8 cellular contexts compared by ENCODE assay signal in the genomic region with DNA sequence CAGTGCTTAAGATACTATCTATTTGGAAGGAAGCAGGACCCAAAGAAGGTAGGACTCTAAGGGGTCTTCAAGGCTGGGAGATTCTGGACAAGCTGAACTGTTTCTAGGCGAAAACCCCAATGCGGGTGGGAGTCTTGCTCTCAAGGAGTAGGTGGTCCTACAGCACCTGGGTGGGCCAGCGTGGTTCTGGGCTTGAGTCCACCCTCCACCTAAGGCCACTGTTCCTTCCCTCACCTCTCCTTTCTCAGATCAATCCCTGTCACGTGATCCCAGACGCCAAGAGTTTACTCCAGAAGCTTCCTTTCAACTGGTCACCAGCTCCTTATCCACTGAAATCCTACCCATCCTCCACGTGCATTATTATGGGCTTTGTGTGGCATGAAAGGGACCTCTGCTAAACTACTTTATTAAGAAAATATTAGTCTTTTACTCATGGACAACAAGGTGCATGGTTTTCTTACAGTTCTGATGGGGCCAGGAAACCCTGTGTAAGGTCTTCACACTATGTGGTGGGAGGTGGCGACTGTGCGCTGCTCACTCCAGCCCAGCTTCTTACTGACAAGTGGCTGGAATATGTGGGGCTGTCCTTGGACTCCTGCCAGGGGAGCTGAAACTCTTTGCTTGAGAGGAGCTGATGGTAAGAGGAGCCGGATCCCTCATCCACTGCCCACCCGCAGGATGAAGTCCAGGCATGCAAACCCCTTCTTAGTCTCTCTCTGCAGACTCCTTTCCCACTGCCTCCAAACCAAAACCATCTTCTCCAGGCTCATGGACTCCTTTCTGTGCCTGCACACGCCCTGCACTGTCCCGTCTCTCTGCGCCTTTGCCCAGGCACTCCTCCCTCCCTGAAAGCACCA. TPM values are rescaled to one million over a fixed set of nuclear protein-coding genes. Genes with fewer than 3 reads are reported as not detected.
DNase-seq lines count a peak whose midpoint lies in the region; ATAC-seq, FAIRE-seq and TF ChIP-seq lines count a peak whose summit lies in the region.

No MANE protein-coding gene starts in this region.

- H3K27me3 Mint-ChIP-seq in GM23338 (ENCODE audit: insufficient read depth, low read depth, poor library complexity), result peaks cover 17% of the 10 kb centered on the region
- H3K27me3 Mint-ChIP-seq in natural killer cell treated with Interleukin-12 subunit alpha and Interleukin-12 subunit beta and Interleukin-15 and Interleukin-18, amount 100 ng/mL, for 72 hours, result no peaks in the 10 kb centered on the region

- H3K4me3 ChIP-seq in A549, result peak overlapping the region; percentile 100
- H3K4me3 ChIP-seq in GM23338, result peak overlapping the region; percentile 83
- H3K4me3 ChIP-seq in SK-N-MC, result peak overlapping the region; percentile 80
- H3K4me3 ChIP-seq in esophagus muscularis mucosa, result peak overlapping the region; percentile 82 to 95 (median 88)

- peaks cover 32% of the 10 kb centered on the region for H3K36me3 Mint-ChIP-seq in GM23338 (ENCODE audit: low read depth)
- peaks cover 5% of the 10 kb centered on the region for H3K36me3 Mint-ChIP-seq in natural killer cell treated with Interleukin-12 subunit alpha and Interleukin-12 subunit beta and Interleukin-15 and Interleukin-18, amount 100 ng/mL, for 72 hours

- TF ChIP-seq RAD21 in A549 (conservative IDR thresholded peaks at IDR 0.05 in 1 of 2, IDR thresholded peaks at IDR 0.05 in 1 of 2), result no peak

- H2AFZ ChIP-seq in GM23338, result no peak overlapping the region

- peaks cover 24% of the 10 kb centered on the region for H3K27me3 ChIP-seq in GM23338 (ENCODE audit: insufficient read depth)
- no peaks in the 10 kb centered on the region for H3K27me3 ChIP-seq in esophagus muscularis mucosa

- H3K4me1 ChIP-seq in A549 (peaks cover 19% of the 10 kb centered on the region), GM23338 (ENCODE audit: insufficient read depth) (no peaks in the 10 kb centered on the region), esophagus muscularis mucosa (peaks cover 18 to 32% (median 31%) of the 10 kb centered on the region in 4 donors)

- peak overlapping the region; percentile 83 for H3K4me2 ChIP-seq in A549
- H3K4me2 ChIP-seq in GM23338, result peak overlapping the region; percentile 94

- FAIRE-seq in A549 (lab: Jason Lieb, UNC), result no peak

- H3F3A ChIP-seq in GM23338 (replicated peaks; ENCODE audit: low read depth), result no peaks in the 10 kb centered on the region

- peak overlapping the region; percentile 95 for H3K4me3 Mint-ChIP-seq in GM23338
- peak overlapping the region; percentile 98 for H3K4me3 Mint-ChIP-seq in natural killer cell treated with Interleukin-12 subunit alpha and Interleukin-12 subunit beta and Interleukin-15 and Interleukin-18, amount 100 ng/mL, for 72 hours

- no peaks in the 10 kb centered on the region for H3K9me3 ChIP-seq in A549
- no peaks in the 10 kb centered on the region for H3K9me3 ChIP-seq in SK-N-MC (ENCODE audit: low read depth, low read length)
- no peaks in the 10 kb centered on the region for H3K9me3 ChIP-seq in esophagus muscularis mucosa

- WGBS in A549 (ENCODE audit: missing lambda C conversion rate), result 43% methylated on average over 13 of the region's 13 CpGs
- WGBS in esophagus muscularis mucosa, result 31% methylated on average over 13 of the region's 13 CpGs

- POLR2A ChIA-PET in A549 (lab: Yijun Ruan, JAX), result interaction anchor here (0.6 to 2.2 kb wide), 5 partner anchors 14 to 234 kb away, joined by 3 to 10 read pairs (median 4); partner anchors contain the start of genes ZNF777 and ZNF783

- ATAC-seq in A549, result peak; percentile 12 to 64; a peak in 4 of 6 replicates
- ATAC-seq in GM23338, result no peak
- ATAC-seq in natural killer cell treated with Interleukin-12 subunit alpha and Interleukin-12 subunit beta and Interleukin-15 and Interleukin-18, amount 100 ng/mL, for 72 hours, result no peak

- DNase-seq in A549 (ENCODE audit: low read depth in 1 of 2, low spot score in 1 of 2) (peak in 1 of 2 experiments; percentile 68), GM23338 (ENCODE audit: low spot score) (no peak), SK-N-MC (ENCODE audit: low read depth, low spot score) (no peak), esophagus muscularis mucosa (ENCODE audit: extremely low spot score) (no peak), NCI-H1694 treated with DMSO at 0.1 percent for 48 hours (lab: John Stamatoyannopoulos, UW) (no peak)
- no peak for DNase-seq in natural killer cell treated with Interleukin-12 subunit alpha and Interleukin-12 subunit beta and Interleukin-15 and Interleukin-18, amount 100 ng/mL, for 72 hours (ENCODE audit: low spot score)
- DNase-seq in stimulated activated naive CD4-positive, alpha-beta T cell treated with Interleukin-2 at 50 U/mL for 16 hours (lab: John Stamatoyannopoulos, UW), result no peak
- no peak for DNase-seq in NK-92 treated with Interleukin-12 subunit alpha and Interleukin-12 subunit beta, amount 100 ng/mL, for 24 hours (lab: John Stamatoyannopoulos, UW)

- H4K20me1 ChIP-seq in GM23338 (replicated peaks; ENCODE audit: insufficient read depth), result peaks cover 7% of the 10 kb centered on the region; the same call in 1 of the 2 replicates

- no peak for TF ChIP-seq CTCF in A549 (IDR thresholded peaks at IDR 0.05)
- TF ChIP-seq CTCF in GM23338 (conservative IDR thresholded peaks at IDR 0.05; ENCODE audit: low read depth in 2 of 2), result no peak
- no peak for TF ChIP-seq CTCF in esophagus muscularis mucosa (IDR thresholded peaks at IDR 0.05)

- intact Hi-C loops in esophagus muscularis mucosa (cut with DNase I), result loop anchor here (5.0 kb wide), 2 partner anchors 74 to 131 kb away; no protein-coding TSS in a partner anchor

- no peak for TF ChIP-seq EP300 in A549 (IDR thresholded peaks at IDR 0.05)
- TF ChIP-seq EP300 in esophagus muscularis mucosa (IDR thresholded peaks at IDR 0.05), result no peak

- H3K4me1 Mint-ChIP-seq in GM23338, result peaks cover 13% of the 10 kb centered on the region
- peaks cover 31 to 34% of the 10 kb centered on the region in 2 donors for H3K4me1 Mint-ChIP-seq in natural killer cell treated with Interleukin-12 subunit alpha and Interleukin-12 subunit beta and Interleukin-15 and Interleukin-18, amount 100 ng/mL, for 72 hours (ENCODE audit: low read depth in 2 of 2)

- peak overlapping the region; percentile 37 for H3K9ac ChIP-seq in SK-N-MC (ENCODE audit: insufficient read length)

- CTCF ChIA-PET in A549 (lab: Yijun Ruan, JAX), result interaction anchor here (1.0 to 2.9 kb wide), 9 partner anchors 9 to 186 kb away, joined by 3 to 11 read pairs (median 4); no protein-coding TSS in a partner anchor

- peaks cover 16% of the 10 kb centered on the region for H3K79me2 ChIP-seq in GM23338 (replicated peaks; ENCODE audit: insufficient read depth)

- H3K27ac ChIP-seq in A549 (peak overlapping the region; percentile 99 to 100), GM23338 (ENCODE audit: low read depth) (no peak overlapping the region), SK-N-MC (no peak overlapping the region), esophagus muscularis mucosa (replicated peaks in 1 of 4) (peak overlapping the region; percentile 91 to 94 (median 94))

- H3K36me3 ChIP-seq in GM23338 (ENCODE audit: insufficient read depth) (peaks cover 10% of the 10 kb centered on the region; the same call in 1 of the 2 replicates), SK-N-MC (ENCODE audit: insufficient read depth, low read length) (peaks cover 25% of the 10 kb centered on the region; the same call in 1 of the 2 replicates), esophagus muscularis mucosa (peaks cover 32 to 35% (median 32%) of the 10 kb centered on the region in 4 donors)

- H3K9me3 Mint-ChIP-seq in GM23338, result no peaks in the 10 kb centered on the region
- no peaks in the 10 kb centered on the region for H3K9me3 Mint-ChIP-seq in natural killer cell treated with Interleukin-12 subunit alpha and Interleukin-12 subunit beta and Interleukin-15 and Interleukin-18, amount 100 ng/mL, for 72 hours

- TF ChIP-seq POLR2A in A549 (IDR thresholded peaks at IDR 0.05; ENCODE audit: low read length), result no peak
- TF ChIP-seq POLR2A in esophagus muscularis mucosa (IDR thresholded peaks at IDR 0.05; ENCODE audit: low read depth), result no peak

- no peak overlapping the region for H3K27ac Mint-ChIP-seq in GM23338
- peak overlapping the region; percentile 90 to 92 for H3K27ac Mint-ChIP-seq in natural killer cell treated with Interleukin-12 subunit alpha and Interleukin-12 subunit beta and Interleukin-15 and Interleukin-18, amount 100 ng/mL, for 72 hours

- H3K9me2 ChIP-seq in GM23338 (ENCODE audit: insufficient read depth), result no peaks in the 10 kb centered on the region

TF ChIP-seq in GM23338, 12 proteins besides CTCF, POLR2A, EP300 and RAD21 (continues in another document):
- TF ChIP-seq, protein P1, sequence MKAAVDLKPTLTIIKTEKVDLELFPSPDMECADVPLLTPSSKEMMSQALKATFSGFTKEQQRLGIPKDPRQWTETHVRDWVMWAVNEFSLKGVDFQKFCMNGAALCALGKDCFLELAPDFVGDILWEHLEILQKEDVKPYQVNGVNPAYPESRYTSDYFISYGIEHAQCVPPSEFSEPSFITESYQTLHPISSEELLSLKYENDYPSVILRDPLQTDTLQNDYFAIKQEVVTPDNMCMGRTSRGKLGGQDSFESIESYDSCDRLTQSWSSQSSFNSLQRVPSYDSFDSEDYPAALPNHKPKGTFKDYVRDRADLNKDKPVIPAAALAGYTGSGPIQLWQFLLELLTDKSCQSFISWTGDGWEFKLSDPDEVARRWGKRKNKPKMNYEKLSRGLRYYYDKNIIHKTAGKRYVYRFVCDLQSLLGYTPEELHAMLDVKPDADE (IDR thresholded peaks at IDR 0.05), result no peak

RNA-seq across cellular contexts. Expression of gene ZNF746, which starts 1.6 kb away (rescaled TPM):
- 6.8 and 7.2 TPM in 2 replicates for polyA plus RNA-seq in A549 (2011; rRNA removed)
- polyA plus RNA-seq in A549 (2012; cell fraction: cytosol; rRNA removed), result 10.3 and 13.7 TPM in 2 replicates
- polyA plus RNA-seq in A549 (2012; cell fraction: nucleus; rRNA removed), result 33.6 and 47.5 TPM in 2 replicates
- polyA plus RNA-seq in A549 (2017; fragmentation: RNase III; extraction: RNeasy Plus Mini Kit Qiagen cat#74134 plus additional on column Dnase treatment), result 10.6 to 10.7 TPM (median 10.7 TPM) in 3 replicates
- polyA minus RNA-seq in A549 (2011; rRNA and poly(A)+ RNA removed), result 12.0 and 19.7 TPM in 2 replicates
- total RNA-seq in GM23338 (2014; rRNA removed; shearing (Covaris generic)), result 12.9 and 18.6 TPM in 2 replicates
- 10.0 and 12.9 TPM in 2 replicates for polyA plus RNA-seq in GM23338 (2016; fragmentation: Nextera tagmentation; extraction: Ambion mirVana)
- total RNA-seq in esophagus muscularis mucosa, result 10 to 100 TPM; 20.9 to 28.7 (median 27.9) TPM
- 10 to 100 TPM; 27.2 to 39.2 TPM for total RNA-seq in natural killer cell treated with Interleukin-12 subunit alpha and Interleukin-12 subunit beta and Interleukin-15 and Interleukin-18, amount 100 ng/mL, for 72 hours

RNA-seq across cellular contexts. Expression of gene ZNF777, which starts 35.2 kb away (rescaled TPM):
- polyA plus RNA-seq in A549 (2011; rRNA removed) (4.9 and 5.4 TPM in 2 replicates), A549 (2017; fragmentation: RNase III; extraction: RNeasy Plus Mini Kit Qiagen cat#74134 plus additional on column Dnase treatment) (10.4 to 11.0 TPM (median 10.5 TPM) in 3 replicates), GM23338 (2016; fragmentation: Nextera tagmentation; extraction: Ambion mirVana) (2.8 and 3.2 TPM in 2 replicates)
- 5.4 and 7.6 TPM in 2 replicates for polyA plus RNA-seq in A549 (2012; cell fraction: cytosol; rRNA removed)
- polyA plus RNA-seq in A549 (2012; cell fraction: nucleus; rRNA removed), result 9.0 and 12.4 TPM in 2 replicates
- 6.5 and 7.1 TPM in 2 replicates for polyA minus RNA-seq in A549 (2011; rRNA and poly(A)+ RNA removed)
- 5.2 and 7.9 TPM in 2 replicates for total RNA-seq in GM23338 (2014; rRNA removed; shearing (Covaris generic))
- 10 to 100 TPM in 3 of 4 donors, 1 to 10 TPM in 1; 6.6 to 17.4 (median 13.7) TPM for total RNA-seq in esophagus muscularis mucosa
- total RNA-seq in natural killer cell treated with Interleukin-12 subunit alpha and Interleukin-12 subunit beta and Interleukin-15 and Interleukin-18, amount 100 ng/mL, for 72 hours, result 10 to 100 TPM; 12.8 to 15.6 TPM

Comparison
In these comparisons a context has a peak if more than half of its experiments do, and no peak if none do; other contexts are left out.
1. ATAC-seq: peak in A549 (2 of 2); none in GM23338 (single experiment) and natural killer cell treated with Interleukin-12 subunit alpha and Interleukin-12 subunit beta and Interleukin-15 and Interleukin-18, amount 100 ng/mL, for 72 hours (0 of 2).
2. H3K27ac ChIP-seq: peak in A549 (2 of 2) and esophagus muscularis mucosa (4 of 4); none in GM23338 (single experiment) and SK-N-MC (single experiment).
3. Peak in every context shown above with its lines, with median percentiles within 50 percentile points of each other: H3K4me3 ChIP-seq.